In the genomic region with DNA sequence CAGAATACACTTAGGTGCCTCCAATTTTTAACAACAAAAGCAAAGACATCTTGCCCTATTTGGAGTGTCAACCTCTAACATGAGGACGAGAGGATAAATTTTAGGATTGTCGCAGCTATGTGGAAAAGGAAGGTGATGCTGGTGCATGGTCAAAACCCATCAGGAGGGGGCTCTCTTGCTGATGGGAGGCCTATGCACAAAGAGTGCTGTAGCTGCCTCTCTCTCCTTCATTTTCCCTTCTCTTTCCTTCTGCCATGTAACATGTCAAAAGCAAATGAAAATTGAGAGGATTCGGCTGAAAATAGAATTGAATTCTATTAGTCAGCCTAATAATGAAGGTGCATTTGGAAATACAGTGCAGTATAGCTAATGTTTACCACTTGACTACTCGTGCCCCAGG, we compare ENCODE assay signal across 1 cellular context.
TF ChIP-seq lines count a peak whose summit lies in the region.

No MANE protein-coding gene starts in this region.

TF ChIP-seq in liver, 16 proteins besides CTCF, POLR2A, EP300 and RAD21:
- TF ChIP-seq, protein P1, sequence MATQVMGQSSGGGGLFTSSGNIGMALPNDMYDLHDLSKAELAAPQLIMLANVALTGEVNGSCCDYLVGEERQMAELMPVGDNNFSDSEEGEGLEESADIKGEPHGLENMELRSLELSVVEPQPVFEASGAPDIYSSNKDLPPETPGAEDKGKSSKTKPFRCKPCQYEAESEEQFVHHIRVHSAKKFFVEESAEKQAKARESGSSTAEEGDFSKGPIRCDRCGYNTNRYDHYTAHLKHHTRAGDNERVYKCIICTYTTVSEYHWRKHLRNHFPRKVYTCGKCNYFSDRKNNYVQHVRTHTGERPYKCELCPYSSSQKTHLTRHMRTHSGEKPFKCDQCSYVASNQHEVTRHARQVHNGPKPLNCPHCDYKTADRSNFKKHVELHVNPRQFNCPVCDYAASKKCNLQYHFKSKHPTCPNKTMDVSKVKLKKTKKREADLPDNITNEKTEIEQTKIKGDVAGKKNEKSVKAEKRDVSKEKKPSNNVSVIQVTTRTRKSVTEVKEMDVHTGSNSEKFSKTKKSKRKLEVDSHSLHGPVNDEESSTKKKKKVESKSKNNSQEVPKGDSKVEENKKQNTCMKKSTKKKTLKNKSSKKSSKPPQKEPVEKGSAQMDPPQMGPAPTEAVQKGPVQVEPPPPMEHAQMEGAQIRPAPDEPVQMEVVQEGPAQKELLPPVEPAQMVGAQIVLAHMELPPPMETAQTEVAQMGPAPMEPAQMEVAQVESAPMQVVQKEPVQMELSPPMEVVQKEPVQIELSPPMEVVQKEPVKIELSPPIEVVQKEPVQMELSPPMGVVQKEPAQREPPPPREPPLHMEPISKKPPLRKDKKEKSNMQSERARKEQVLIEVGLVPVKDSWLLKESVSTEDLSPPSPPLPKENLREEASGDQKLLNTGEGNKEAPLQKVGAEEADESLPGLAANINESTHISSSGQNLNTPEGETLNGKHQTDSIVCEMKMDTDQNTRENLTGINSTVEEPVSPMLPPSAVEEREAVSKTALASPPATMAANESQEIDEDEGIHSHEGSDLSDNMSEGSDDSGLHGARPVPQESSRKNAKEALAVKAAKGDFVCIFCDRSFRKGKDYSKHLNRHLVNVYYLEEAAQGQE (IDR thresholded peaks at IDR 0.05): no peak
- TF ChIP-seq JUND (IDR thresholded peaks at IDR 0.05): no peak
- no peak for TF ChIP-seq ZBTB33 (IDR thresholded peaks at IDR 0.05)
- no peak for TF ChIP-seq YY1 (IDR thresholded peaks at IDR 0.05)
- TF ChIP-seq ATF3 (IDR thresholded peaks at IDR 0.05): no peak
- no peak for TF ChIP-seq TAF1 (conservative IDR thresholded peaks at IDR 0.05)
- no peak for TF ChIP-seq FOXA1 (IDR thresholded peaks at IDR 0.05)
- TF ChIP-seq NR2F2 (IDR thresholded peaks at IDR 0.05): no peak
- TF ChIP-seq GABPA (IDR thresholded peaks at IDR 0.05 in 1 of 2, conservative IDR thresholded peaks at IDR 0.05 in 1 of 2): no peak
- no peak for TF ChIP-seq RXRA (IDR thresholded peaks at IDR 0.05)
- no peak for TF ChIP-seq HNF4A (conservative IDR thresholded peaks at IDR 0.05)
- no peak for TF ChIP-seq SP1 (IDR thresholded peaks at IDR 0.05)
- TF ChIP-seq FOXA2 (IDR thresholded peaks at IDR 0.05): no peak
- no peak for TF ChIP-seq EGR1 (IDR thresholded peaks at IDR 0.05; ENCODE audit: low read depth in 2 of 2)
- no peak for TF ChIP-seq HNF4G (IDR thresholded peaks at IDR 0.05)
- TF ChIP-seq MAX (IDR thresholded peaks at IDR 0.05): no peak
TF ChIP-seq in liver: peak in this region for 0.
